ENCODE assay signal across 8 cellular contexts in genomic region chr20:53413188-53413631, GRCh38.
DNase-seq lines count a peak whose midpoint lies in the region; ATAC-seq and TF ChIP-seq lines count a peak whose summit lies in the region.

No MANE protein-coding gene starts in this region.

- DNase-seq in NCI-H1092 treated with DMSO at 0.1 percent for 48 hours (lab: John Stamatoyannopoulos, UW) = peak; percentile 41
- DNase-seq in activated CD8-positive, alpha-beta memory T cell treated with anti-CD3 and anti-CD28 coated beads, Interleukin-2, amount 50 U/mL, for 48 hours = peak; percentile 66
- peak; percentile 82 for DNase-seq in iPS DF 4.7 (ENCODE audit: extremely low read depth, low spot score)
- DNase-seq in stimulated activated CD8-positive, alpha-beta memory T cell treated with anti-CD3 and anti-CD28 coated beads, Interleukin-12 subunit alpha, Interleukin-12 subunit beta, amount 100 ng/mL, for 4 hours (ENCODE audit: low read depth) = peak; percentile 16
- no peak for DNase-seq in H4 (ENCODE audit: low spot score)
- DNase-seq in DMS114 treated with DMSO at 0.1 percent for 48 hours (lab: John Stamatoyannopoulos, UW; ENCODE audit: unreplicated experiment) = no peak

- peak; percentile 93 for ATAC-seq in GM21786 (IDR thresholded peaks at IDR 0.05; ENCODE audit: unreplicated experiment)

- TF ChIP-seq CTCF in GM12872 (IDR thresholded peaks at IDR 0.05; ENCODE audit: insufficient read depth, low read depth, low read length) = peak; percentile 96

Comparison
In these comparisons a context has a peak if more than half of its experiments do, and no peak if none do; other contexts are left out.
1. DNase-seq: peak in NCI-H1092 treated with DMSO at 0.1 percent for 48 hours (single experiment), activated CD8-positive, alpha-beta memory T cell treated with anti-CD3 and anti-CD28 coated beads, Interleukin-2, amount 50 U/mL, for 48 hours (single experiment), iPS DF 4.7 (single experiment) and stimulated activated CD8-positive, alpha-beta memory T cell treated with anti-CD3 and anti-CD28 coated beads, Interleukin-12 subunit alpha, Interleukin-12 subunit beta, amount 100 ng/mL, for 4 hours (single experiment); none in H4 (single experiment) and DMS114 treated with DMSO at 0.1 percent for 48 hours (single experiment).